ENCODE assay signal across 29 cellular contexts in genomic region chr11:80136991-80137390, GRCh38.
DNase-seq lines count a peak whose midpoint lies in the region; ATAC-seq and TF ChIP-seq lines count a peak whose summit lies in the region.
"Had no signal": no experiment of that assay in that cellular context is flagged by ENCODE, and none has a peak within 500 bp of the region (broad histone marks: within the 10 kb centered on the region; RNA-seq: fewer than 3 reads in every experiment).

No MANE protein-coding gene starts in this region.

- H3K9me3 ChIP-seq in lower lobe of right lung: no peaks in the 10 kb centered on the region
- H3K9me3 ChIP-seq in BE2C: no peaks in the 10 kb centered on the region
- H3K9me3 ChIP-seq: HAP-1, tibial artery had no signal

- no peaks in the 10 kb centered on the region for H3K27me3 ChIP-seq in lower lobe of right lung (ENCODE audit: low read depth)
- H3K27me3 ChIP-seq in BE2C: no peaks in the 10 kb centered on the region
- H3K27me3 ChIP-seq: tibial artery had no signal

- H3K4me3 ChIP-seq in cardiac fibroblast (replicated peaks in 1 of 2; ENCODE audit: low read depth in 2 of 2, low read length in 2 of 2): no peak overlapping the region
- H3K4me3 ChIP-seq in lower lobe of right lung: no peak overlapping the region
- H3K4me3 ChIP-seq in BE2C (ENCODE audit: low read depth, low read length): no peak overlapping the region
- H3K4me3 ChIP-seq: HAP-1, SK-N-MC, tibial artery had no signal

- no peak overlapping the region for H3K27ac ChIP-seq in lower lobe of right lung
- H3K27ac ChIP-seq: SK-N-MC, tibial artery, VCaP had no signal

- DNase-seq in ACHN (peak; percentile 95), M059J (ENCODE audit: low read depth) (peak; percentile 44), cardiac fibroblast (ENCODE audit: low read depth in 2 of 2) (peak; percentile 3 to 63), lower lobe of right lung (no peak), BE2C (no peak), inferior parietal cortex (ENCODE audit: extremely low spot score) (no peak)
- DNase-seq: 8988T; activated CD4-positive, alpha-beta T cell treated with anti-CD3 and anti-CD28 coated beads, Interleukin-2, amount 50 U/mL, for 48 hours; activated effector memory CD4-positive, alpha-beta T cell treated with Interleukin-2 at 50 U/mL for 16 hours; activated naive CD8-positive, alpha-beta T cell treated with anti-CD3 and anti-CD28 coated beads, Interleukin-2, amount 50 U/mL, for 24 hours; dermis blood vessel endothelial cell; DMS79 treated with DMSO at 0.1 percent for 48 hours; mammary epithelial cell; MM.1S; NCI-H1436; NCI-H510A treated with DMSO at 0.1 percent for 48 hours; nucleus accumbens; retina; RPMI8226; stimulated activated CD4-positive, alpha-beta T cell treated with anti-CD3 and anti-CD28 coated beads, Interleukin-12 subunit alpha, Interleukin-12 subunit beta, amount 100 ng/mL, for 4 hours; stimulated activated CD4-positive, alpha-beta T cell treated with anti-CD3 and anti-CD28 coated beads, Interleukin-4, amount 100 ng/mL, for 4 hours; stimulated activated naive CD8-positive, alpha-beta T cell treated with anti-CD3 and anti-CD28 coated beads, Interleukin-15, Interleukin-2, amounts not matched to agents 100 U/mL and 50 U/mL, for 24 hours; T-helper 17 cell; tibial artery had no signal

- no peaks in the 10 kb centered on the region for H3K4me1 ChIP-seq in lower lobe of right lung
- H3K4me1 ChIP-seq in BE2C: no peaks in the 10 kb centered on the region
- H3K4me1 ChIP-seq: HAP-1, tibial artery had no signal

- H3K36me3 ChIP-seq in lower lobe of right lung: no peaks in the 10 kb centered on the region
- no peaks in the 10 kb centered on the region for H3K36me3 ChIP-seq in BE2C
- H3K36me3 ChIP-seq: HAP-1, tibial artery had no signal

- intact Hi-C loops in lower lobe of right lung (cut with DNase I): no loop called here

- in situ Hi-C loops in ACHN (cut with HindIII; ENCODE audit: low pct_ligation_motif_present, low pct_unique_long_range_greater_than_20kb, low sequenced_read_pairs): no loop called here

- TF ChIP-seq CTCF in cardiac fibroblast (IDR thresholded peaks at IDR 0.05; ENCODE audit: low read depth, low read length): no peak
- TF ChIP-seq CTCF in lower lobe of right lung (IDR thresholded peaks at IDR 0.05): no peak
- TF ChIP-seq CTCF in BE2C (IDR thresholded peaks at IDR 0.05; ENCODE audit: low read depth, low read length): no peak

- peak; percentile 34 to 71 for ATAC-seq in lower lobe of right lung
- no peak for ATAC-seq in GM21619 (IDR thresholded peaks at IDR 0.05; ENCODE audit: unreplicated experiment)
- no peak for ATAC-seq in HG02885 (IDR thresholded peaks at IDR 0.05; ENCODE audit: poor library complexity, unreplicated experiment)
- ATAC-seq: activated naive CD8-positive, alpha-beta T cell treated with anti-CD3 and anti-CD28 coated beads, Interleukin-2, amount 50 U/mL, for 24 hours; stimulated activated naive CD8-positive, alpha-beta T cell treated with anti-CD3 and anti-CD28 coated beads, Interleukin-15, Interleukin-2, amounts not matched to agents 100 U/mL and 50 U/mL, for 24 hours; T-helper 17 cell had no signal

Comparison
In these comparisons a context has a peak if more than half of its experiments do, and no peak if none do; other contexts are left out.
1. DNase-seq: peak in ACHN (single experiment), M059J (single experiment) and cardiac fibroblast (2 of 2); none in lower lobe of right lung (single experiment), BE2C (single experiment) and inferior parietal cortex (single experiment).
2. ATAC-seq: peak in lower lobe of right lung (2 of 2); none in GM21619 (single experiment) and HG02885 (single experiment).